ENCODE assay signal across 1 cellular context in genomic region chr12:6213969-6214368, GRCh38.
TF ChIP-seq lines count a peak whose summit lies in the region.

No MANE protein-coding gene starts in this region.

TF ChIP-seq in IMR-90, 13 proteins besides CTCF, POLR2A, EP300 and RAD21 (continued from another document):
- no peak for TF ChIP-seq USF2 (IDR thresholded peaks at IDR 0.05; ENCODE audit: low read depth, low read length)
- TF ChIP-seq RFX5 (IDR thresholded peaks at IDR 0.05; ENCODE audit: low read depth, low read length) = no peak
- TF ChIP-seq MAFK (IDR thresholded peaks at IDR 0.05; ENCODE audit: low read depth, low read length) = no peak
